Comparison of ENCODE assay signal across 1 cellular context in the genomic region with DNA sequence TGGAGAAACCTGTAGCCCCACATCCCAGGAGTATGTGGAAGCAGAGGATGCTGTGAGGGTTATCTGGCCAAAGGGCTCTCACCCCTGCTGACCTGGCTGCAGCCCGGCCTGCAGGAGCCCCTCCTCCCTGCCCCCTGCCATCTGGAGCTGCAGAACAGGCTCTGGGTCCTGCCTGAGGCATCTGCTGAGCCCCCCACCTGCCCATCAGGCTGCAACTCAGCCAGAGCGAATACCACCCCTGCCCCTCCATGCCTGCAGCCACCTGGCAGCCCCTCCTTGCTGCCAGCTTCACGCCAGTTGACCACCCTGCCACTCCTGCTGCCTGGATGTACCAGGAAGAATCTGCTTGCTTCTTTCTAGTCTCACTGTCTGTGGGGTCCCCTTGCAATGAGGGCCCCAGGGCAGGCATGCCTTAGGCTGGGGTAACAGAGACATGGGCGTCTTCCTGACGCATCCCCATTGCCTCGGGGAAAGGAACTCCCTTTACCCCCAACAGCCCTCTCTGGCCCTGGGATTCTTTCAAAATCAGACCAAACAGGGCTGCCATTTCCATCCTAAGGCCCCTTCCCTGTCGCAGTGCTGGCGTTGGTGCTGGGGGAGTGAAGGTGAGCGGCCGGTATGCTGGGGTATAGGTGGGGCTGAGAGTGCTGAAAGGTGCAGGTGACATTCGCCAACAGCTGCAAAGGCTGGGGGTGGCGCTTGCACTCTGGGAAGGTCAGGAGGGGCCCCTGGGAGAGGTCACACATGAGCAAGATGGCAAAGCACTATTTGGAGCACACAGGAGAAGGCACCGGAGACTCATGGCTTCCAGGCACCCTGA.
TF ChIP-seq lines count a peak whose summit lies in the region.

No MANE protein-coding gene starts in this region.

TF ChIP-seq in GM23338, 12 proteins besides CTCF, POLR2A, EP300 and RAD21 (continued from another document):
- TF ChIP-seq, protein P1, sequence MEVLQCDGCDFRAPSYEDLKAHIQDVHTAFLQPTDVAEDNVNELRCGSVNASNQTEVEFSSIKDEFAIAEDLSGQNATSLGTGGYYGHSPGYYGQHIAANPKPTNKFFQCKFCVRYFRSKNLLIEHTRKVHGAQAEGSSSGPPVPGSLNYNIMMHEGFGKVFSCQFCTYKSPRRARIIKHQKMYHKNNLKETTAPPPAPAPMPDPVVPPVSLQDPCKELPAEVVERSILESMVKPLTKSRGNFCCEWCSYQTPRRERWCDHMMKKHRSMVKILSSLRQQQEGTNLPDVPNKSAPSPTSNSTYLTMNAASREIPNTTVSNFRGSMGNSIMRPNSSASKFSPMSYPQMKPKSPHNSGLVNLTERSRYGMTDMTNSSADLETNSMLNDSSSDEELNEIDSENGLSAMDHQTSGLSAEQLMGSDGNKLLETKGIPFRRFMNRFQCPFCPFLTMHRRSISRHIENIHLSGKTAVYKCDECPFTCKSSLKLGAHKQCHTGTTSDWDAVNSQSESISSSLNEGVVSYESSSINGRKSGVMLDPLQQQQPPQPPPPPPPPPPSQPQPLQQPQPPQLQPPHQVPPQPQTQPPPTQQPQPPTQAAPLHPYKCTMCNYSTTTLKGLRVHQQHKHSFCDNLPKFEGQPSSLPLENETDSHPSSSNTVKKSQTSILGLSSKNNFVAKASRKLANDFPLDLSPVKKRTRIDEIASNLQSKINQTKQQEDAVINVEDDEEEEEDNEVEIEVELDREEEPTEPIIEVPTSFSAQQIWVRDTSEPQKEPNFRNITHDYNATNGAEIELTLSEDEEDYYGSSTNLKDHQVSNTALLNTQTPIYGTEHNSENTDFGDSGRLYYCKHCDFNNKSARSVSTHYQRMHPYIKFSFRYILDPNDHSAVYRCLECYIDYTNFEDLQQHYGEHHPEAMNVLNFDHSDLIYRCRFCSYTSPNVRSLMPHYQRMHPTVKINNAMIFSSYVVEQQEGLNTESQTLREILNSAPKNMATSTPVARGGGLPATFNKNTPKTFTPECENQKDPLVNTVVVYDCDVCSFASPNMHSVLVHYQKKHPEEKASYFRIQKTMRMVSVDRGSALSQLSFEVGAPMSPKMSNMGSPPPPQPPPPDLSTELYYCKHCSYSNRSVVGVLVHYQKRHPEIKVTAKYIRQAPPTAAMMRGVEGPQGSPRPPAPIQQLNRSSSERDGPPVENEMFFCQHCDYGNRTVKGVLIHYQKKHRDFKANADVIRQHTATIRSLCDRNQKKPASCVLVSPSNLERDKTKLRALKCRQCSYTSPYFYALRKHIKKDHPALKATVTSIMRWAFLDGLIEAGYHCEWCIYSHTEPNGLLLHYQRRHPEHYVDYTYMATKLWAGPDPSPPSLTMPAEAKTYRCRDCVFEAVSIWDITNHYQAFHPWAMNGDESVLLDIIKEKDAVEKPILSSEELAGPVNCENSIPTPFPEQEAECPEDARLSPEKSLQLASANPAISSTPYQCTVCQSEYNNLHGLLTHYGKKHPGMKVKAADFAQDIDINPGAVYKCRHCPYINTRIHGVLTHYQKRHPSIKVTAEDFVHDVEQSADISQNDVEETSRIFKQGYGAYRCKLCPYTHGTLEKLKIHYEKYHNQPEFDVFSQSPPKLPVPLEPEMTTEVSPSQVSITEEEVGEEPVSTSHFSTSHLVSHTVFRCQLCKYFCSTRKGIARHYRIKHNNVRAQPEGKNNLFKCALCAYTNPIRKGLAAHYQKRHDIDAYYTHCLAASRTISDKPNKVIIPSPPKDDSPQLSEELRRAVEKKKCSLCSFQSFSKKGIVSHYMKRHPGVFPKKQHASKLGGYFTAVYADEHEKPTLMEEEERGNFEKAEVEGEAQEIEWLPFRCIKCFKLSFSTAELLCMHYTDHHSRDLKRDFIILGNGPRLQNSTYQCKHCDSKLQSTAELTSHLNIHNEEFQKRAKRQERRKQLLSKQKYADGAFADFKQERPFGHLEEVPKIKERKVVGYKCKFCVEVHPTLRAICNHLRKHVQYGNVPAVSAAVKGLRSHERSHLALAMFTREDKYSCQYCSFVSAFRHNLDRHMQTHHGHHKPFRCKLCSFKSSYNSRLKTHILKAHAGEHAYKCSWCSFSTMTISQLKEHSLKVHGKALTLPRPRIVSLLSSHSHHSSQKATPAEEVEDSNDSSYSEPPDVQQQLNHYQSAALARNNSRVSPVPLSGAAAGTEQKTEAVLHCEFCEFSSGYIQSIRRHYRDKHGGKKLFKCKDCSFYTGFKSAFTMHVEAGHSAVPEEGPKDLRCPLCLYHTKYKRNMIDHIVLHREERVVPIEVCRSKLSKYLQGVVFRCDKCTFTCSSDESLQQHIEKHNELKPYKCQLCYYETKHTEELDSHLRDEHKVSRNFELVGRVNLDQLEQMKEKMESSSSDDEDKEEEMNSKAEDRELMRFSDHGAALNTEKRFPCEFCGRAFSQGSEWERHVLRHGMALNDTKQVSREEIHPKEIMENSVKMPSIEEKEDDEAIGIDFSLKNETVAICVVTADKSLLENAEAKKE (CRISPR knock-in tag; IDR thresholded peaks at IDR 0.05) = no peak
- TF ChIP-seq POLR2AphosphoS5 (IDR thresholded peaks at IDR 0.05; ENCODE audit: low read depth) (no peak), ZNF331 (CRISPR knock-in tag; IDR thresholded peaks at IDR 0.05; ENCODE audit: low read depth) (no peak), EZH2phosphoT487 (IDR thresholded peaks at IDR 0.05; ENCODE audit: unreplicated experiment) (no peak), CREB1 (CRISPR knock-in tag; IDR thresholded peaks at IDR 0.05; ENCODE audit: low read depth) (no peak), ZNF114 (CRISPR knock-in tag; IDR thresholded peaks at IDR 0.05) (no peak), NANOG (IDR thresholded peaks at IDR 0.05; ENCODE audit: borderline replicate concordance) (no peak), JUNB (IDR thresholded peaks at IDR 0.05; ENCODE audit: unreplicated experiment) (no peak)
- TF ChIP-seq, protein P2, sequence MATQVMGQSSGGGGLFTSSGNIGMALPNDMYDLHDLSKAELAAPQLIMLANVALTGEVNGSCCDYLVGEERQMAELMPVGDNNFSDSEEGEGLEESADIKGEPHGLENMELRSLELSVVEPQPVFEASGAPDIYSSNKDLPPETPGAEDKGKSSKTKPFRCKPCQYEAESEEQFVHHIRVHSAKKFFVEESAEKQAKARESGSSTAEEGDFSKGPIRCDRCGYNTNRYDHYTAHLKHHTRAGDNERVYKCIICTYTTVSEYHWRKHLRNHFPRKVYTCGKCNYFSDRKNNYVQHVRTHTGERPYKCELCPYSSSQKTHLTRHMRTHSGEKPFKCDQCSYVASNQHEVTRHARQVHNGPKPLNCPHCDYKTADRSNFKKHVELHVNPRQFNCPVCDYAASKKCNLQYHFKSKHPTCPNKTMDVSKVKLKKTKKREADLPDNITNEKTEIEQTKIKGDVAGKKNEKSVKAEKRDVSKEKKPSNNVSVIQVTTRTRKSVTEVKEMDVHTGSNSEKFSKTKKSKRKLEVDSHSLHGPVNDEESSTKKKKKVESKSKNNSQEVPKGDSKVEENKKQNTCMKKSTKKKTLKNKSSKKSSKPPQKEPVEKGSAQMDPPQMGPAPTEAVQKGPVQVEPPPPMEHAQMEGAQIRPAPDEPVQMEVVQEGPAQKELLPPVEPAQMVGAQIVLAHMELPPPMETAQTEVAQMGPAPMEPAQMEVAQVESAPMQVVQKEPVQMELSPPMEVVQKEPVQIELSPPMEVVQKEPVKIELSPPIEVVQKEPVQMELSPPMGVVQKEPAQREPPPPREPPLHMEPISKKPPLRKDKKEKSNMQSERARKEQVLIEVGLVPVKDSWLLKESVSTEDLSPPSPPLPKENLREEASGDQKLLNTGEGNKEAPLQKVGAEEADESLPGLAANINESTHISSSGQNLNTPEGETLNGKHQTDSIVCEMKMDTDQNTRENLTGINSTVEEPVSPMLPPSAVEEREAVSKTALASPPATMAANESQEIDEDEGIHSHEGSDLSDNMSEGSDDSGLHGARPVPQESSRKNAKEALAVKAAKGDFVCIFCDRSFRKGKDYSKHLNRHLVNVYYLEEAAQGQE (IDR thresholded peaks at IDR 0.05; ENCODE audit: unreplicated experiment) = no peak
- TF ChIP-seq, protein P3, sequence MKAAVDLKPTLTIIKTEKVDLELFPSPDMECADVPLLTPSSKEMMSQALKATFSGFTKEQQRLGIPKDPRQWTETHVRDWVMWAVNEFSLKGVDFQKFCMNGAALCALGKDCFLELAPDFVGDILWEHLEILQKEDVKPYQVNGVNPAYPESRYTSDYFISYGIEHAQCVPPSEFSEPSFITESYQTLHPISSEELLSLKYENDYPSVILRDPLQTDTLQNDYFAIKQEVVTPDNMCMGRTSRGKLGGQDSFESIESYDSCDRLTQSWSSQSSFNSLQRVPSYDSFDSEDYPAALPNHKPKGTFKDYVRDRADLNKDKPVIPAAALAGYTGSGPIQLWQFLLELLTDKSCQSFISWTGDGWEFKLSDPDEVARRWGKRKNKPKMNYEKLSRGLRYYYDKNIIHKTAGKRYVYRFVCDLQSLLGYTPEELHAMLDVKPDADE (IDR thresholded peaks at IDR 0.05) = no peak
